ENCODE assay signal across 1 cellular context in the genomic region with DNA sequence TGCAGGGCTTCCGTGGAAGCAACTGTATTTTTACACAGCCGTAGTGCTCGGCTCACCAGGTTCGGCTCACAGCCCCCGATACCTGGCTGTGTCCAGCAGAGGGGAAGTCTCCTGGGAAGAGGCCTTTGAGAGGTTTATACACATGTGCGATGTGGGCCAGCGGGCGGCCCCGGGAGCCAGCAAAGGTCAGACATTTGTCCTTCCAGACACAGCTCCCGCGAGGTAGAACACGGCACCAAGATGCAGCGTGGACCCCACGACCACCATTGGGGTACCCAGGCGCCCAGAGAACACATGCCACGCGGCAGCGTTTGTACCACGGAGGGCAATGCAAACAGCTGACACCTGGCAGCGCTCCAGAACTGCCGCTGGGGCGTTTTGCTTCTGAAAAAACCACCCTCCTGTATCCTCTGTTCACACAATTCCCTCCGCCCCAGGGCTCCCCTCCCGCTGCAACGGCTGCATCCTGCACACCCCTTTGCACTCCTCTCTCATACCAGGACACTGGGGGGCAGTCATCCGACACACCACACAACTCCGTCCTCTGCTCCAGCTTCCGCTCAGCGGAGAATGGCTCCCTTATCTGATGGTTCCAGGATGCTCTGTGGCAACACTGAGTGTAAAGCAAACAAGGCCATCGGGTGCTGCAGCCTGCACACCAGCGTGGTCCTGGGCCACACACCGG.
A peak's percentile ranks its signal among the peaks of the same experiment; 100 is the strongest.
TF ChIP-seq lines count a peak whose summit lies in the region.

No MANE protein-coding gene starts in this region.

TF ChIP-seq in HepG2, 621 proteins besides CTCF, POLR2A, EP300 and RAD21 (continued from another document and continues in another):
- TF ChIP-seq THAP11 (CRISPR knock-in tag; IDR thresholded peaks at IDR 0.05) (peak; percentile 82), KDM5B (CRISPR knock-in tag; IDR thresholded peaks at IDR 0.05; ENCODE audit: borderline replicate concordance) (no peak), RBM22 (optimal IDR thresholded peaks at IDR 0.05; ENCODE audit: low read length) (no peak), ZNF552 (CRISPR knock-in tag; IDR thresholded peaks at IDR 0.05; ENCODE audit: borderline replicate concordance) (no peak), ZNF629 (CRISPR knock-in tag; conservative IDR thresholded peaks at IDR 0.05) (peak; percentile 42), STAT5B (CRISPR knock-in tag; IDR thresholded peaks at IDR 0.05) (no peak; the same call in 1 of the 2 replicates), CCDC6 (CRISPR knock-in tag; IDR thresholded peaks at IDR 0.05) (peak; percentile 96; the same call in 1 of the 2 replicates), PRDM4 (CRISPR knock-in tag; IDR thresholded peaks at IDR 0.05; ENCODE audit: borderline replicate concordance) (0 out of 2 replicates have a peak, but pooled peaks have one; percentile 63), U2AF1 (optimal IDR thresholded peaks at IDR 0.05; ENCODE audit: low read depth, low read length) (peak; percentile 76), ZNF296 (CRISPR knock-in tag; conservative IDR thresholded peaks at IDR 0.05) (no peak), RARG (CRISPR knock-in tag; IDR thresholded peaks at IDR 0.05; ENCODE audit: low read depth) (no peak), ATF7 (IDR thresholded peaks at IDR 0.05) (no peak), ATF7 (CRISPR knock-in tag; IDR thresholded peaks at IDR 0.05) (peak; percentile 76; the same call in 1 of the 2 replicates), ZBTB14 (CRISPR knock-in tag; IDR thresholded peaks at IDR 0.05) (no peak), ZBTB20 (CRISPR knock-in tag; IDR thresholded peaks at IDR 0.05; ENCODE audit: borderline replicate concordance, low read depth) (peak; percentile 90; the same call in 1 of the 2 replicates), POGZ (CRISPR knock-in tag; IDR thresholded peaks at IDR 0.05) (peak; percentile 91), ZNF382 (CRISPR knock-in tag; IDR thresholded peaks at IDR 0.05; ENCODE audit: borderline replicate concordance) (no peak), SAP130 (CRISPR knock-in tag; IDR thresholded peaks at IDR 0.05; ENCODE audit: low read depth) (peak; percentile 94), ZNF710 (CRISPR knock-in tag; IDR thresholded peaks at IDR 0.05; ENCODE audit: borderline replicate concordance) (peak; percentile 70; the same call in 1 of the 2 replicates), ATF6 (CRISPR knock-in tag; conservative IDR thresholded peaks at IDR 0.05) (no peak), ZSCAN20 (CRISPR knock-in tag; IDR thresholded peaks at IDR 0.05; ENCODE audit: borderline replicate concordance) (no peak), ZNF350 (CRISPR knock-in tag; IDR thresholded peaks at IDR 0.05; ENCODE audit: borderline replicate concordance, low read depth) (peak; percentile 90; the same call in 1 of the 2 replicates), ZZZ3 (CRISPR knock-in tag; IDR thresholded peaks at IDR 0.05; ENCODE audit: borderline replicate concordance) (peak; percentile 82; the same call in 1 of the 2 replicates), MED13 (CRISPR knock-in tag; IDR thresholded peaks at IDR 0.05) (peak; percentile 81; the same call in 1 of the 2 replicates), HOXA5 (CRISPR knock-in tag; IDR thresholded peaks at IDR 0.05) (no peak)
- TF ChIP-seq, protein P1, sequence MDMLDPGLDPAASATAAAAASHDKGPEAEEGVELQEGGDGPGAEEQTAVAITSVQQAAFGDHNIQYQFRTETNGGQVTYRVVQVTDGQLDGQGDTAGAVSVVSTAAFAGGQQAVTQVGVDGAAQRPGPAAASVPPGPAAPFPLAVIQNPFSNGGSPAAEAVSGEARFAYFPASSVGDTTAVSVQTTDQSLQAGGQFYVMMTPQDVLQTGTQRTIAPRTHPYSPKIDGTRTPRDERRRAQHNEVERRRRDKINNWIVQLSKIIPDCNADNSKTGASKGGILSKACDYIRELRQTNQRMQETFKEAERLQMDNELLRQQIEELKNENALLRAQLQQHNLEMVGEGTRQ (IDR thresholded peaks at IDR 0.05; ENCODE audit: low read depth, low read length), result no peak
- TF ChIP-seq, protein P1 (CRISPR knock-in tag; IDR thresholded peaks at IDR 0.05; ENCODE audit: borderline replicate concordance), result no peak
- TF ChIP-seq, protein P2, sequence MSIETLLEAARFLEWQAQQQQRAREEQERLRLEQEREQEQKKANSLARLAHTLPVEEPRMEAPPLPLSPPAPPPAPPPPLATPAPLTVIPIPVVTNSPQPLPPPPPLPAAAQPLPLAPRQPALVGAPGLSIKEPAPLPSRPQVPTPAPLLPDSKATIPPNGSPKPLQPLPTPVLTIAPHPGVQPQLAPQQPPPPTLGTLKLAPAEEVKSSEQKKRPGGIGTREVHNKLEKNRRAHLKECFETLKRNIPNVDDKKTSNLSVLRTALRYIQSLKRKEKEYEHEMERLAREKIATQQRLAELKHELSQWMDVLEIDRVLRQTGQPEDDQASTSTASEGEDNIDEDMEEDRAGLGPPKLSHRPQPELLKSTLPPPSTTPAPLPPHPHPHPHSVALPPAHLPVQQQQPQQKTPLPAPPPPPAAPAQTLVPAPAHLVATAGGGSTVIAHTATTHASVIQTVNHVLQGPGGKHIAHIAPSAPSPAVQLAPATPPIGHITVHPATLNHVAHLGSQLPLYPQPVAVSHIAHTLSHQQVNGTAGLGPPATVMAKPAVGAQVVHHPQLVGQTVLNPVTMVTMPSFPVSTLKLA (IDR thresholded peaks at IDR 0.05), result 0 out of 2 replicates have a peak, but pooled peaks have one; percentile 20
- TF ChIP-seq, protein P3, sequence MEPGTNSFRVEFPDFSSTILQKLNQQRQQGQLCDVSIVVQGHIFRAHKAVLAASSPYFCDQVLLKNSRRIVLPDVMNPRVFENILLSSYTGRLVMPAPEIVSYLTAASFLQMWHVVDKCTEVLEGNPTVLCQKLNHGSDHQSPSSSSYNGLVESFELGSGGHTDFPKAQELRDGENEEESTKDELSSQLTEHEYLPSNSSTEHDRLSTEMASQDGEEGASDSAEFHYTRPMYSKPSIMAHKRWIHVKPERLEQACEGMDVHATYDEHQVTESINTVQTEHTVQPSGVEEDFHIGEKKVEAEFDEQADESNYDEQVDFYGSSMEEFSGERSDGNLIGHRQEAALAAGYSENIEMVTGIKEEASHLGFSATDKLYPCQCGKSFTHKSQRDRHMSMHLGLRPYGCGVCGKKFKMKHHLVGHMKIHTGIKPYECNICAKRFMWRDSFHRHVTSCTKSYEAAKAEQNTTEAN (CRISPR knock-in tag; conservative IDR thresholded peaks at IDR 0.05), result peak; percentile 100
- TF ChIP-seq, protein P4, sequence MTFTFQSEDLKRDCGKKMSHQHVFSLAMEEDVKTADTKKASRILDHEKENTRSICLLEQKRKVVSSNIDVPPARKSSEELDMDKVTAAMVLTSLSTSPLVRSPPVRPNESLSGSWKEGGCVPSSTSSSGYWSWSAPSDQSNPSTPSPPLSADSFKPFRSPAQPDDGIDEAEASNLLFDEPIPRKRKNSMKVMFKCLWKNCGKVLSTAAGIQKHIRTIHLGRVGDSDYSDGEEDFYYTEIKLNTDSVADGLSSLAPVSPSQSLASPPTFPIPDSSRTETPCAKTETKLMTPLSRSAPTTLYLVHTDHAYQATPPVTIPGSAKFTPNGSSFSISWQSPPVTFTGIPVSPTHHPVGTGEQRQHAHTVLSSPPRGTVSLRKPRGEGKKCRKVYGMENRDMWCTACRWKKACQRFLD (CRISPR knock-in tag; IDR thresholded peaks at IDR 0.05; ENCODE audit: borderline replicate concordance), result no peak
- TF ChIP-seq, protein P5, sequence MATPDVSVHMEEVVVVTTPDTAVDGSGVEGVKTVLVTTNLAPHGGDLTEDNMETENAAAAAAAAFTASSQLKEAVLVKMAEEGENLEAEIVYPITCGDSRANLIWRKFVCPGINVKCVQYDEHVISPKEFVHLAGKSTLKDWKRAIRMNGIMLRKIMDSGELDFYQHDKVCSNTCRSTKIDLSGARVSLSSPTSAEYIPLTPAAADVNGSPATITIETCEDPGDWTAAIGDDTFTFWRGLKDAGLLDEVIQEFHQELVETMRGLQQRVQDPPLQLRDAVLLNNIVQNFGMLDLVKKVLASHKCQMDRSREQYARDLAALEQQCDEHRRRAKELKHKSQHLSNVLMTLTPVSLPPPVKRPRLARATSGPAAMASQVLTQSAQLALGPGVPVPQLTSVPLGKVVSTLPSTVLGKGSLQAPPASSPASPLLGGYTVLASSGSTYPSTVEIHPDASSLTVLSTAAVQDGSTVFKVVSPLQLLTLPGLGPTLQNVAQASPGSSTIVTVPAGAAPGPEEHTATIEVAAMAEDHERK (CRISPR knock-in tag; IDR thresholded peaks at IDR 0.05; ENCODE audit: low read depth), result no peak
- TF ChIP-seq, protein P6, sequence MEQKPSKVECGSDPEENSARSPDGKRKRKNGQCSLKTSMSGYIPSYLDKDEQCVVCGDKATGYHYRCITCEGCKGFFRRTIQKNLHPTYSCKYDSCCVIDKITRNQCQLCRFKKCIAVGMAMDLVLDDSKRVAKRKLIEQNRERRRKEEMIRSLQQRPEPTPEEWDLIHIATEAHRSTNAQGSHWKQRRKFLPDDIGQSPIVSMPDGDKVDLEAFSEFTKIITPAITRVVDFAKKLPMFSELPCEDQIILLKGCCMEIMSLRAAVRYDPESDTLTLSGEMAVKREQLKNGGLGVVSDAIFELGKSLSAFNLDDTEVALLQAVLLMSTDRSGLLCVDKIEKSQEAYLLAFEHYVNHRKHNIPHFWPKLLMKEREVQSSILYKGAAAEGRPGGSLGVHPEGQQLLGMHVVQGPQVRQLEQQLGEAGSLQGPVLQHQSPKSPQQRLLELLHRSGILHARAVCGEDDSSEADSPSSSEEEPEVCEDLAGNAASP (CRISPR knock-in tag; IDR thresholded peaks at IDR 0.05; ENCODE audit: borderline replicate concordance), result peak; percentile 91
- TF ChIP-seq, protein P7, sequence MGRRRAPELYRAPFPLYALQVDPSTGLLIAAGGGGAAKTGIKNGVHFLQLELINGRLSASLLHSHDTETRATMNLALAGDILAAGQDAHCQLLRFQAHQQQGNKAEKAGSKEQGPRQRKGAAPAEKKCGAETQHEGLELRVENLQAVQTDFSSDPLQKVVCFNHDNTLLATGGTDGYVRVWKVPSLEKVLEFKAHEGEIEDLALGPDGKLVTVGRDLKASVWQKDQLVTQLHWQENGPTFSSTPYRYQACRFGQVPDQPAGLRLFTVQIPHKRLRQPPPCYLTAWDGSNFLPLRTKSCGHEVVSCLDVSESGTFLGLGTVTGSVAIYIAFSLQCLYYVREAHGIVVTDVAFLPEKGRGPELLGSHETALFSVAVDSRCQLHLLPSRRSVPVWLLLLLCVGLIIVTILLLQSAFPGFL (CRISPR knock-in tag; IDR thresholded peaks at IDR 0.05), result no peak
